16 cellular contexts compared by ENCODE assay signal in genomic region chr3:71035886-71036285, GRCh38.
DNase-seq lines count a peak whose midpoint lies in the region; ATAC-seq, FAIRE-seq and TF ChIP-seq lines count a peak whose summit lies in the region.
"Had no signal": no experiment of that assay in that cellular context is flagged by ENCODE, and none has a peak within 500 bp of the region (broad histone marks: within the 10 kb centered on the region; RNA-seq: fewer than 3 reads in every experiment).

No MANE protein-coding gene starts in this region.

- no peak overlapping the region for H2AFZ ChIP-seq in K562 (ENCODE audit: low read depth, low read length)

- H3K9ac ChIP-seq in K562 (ENCODE audit: insufficient read depth in 1 of 2, low read depth in 2 of 2, low read length in 2 of 2) (no peak overlapping the region), muscle layer of colon (ENCODE audit: low read length) (peak overlapping the region; percentile 23)

- peaks cover 48% of the 10 kb centered on the region for H3K36me3 ChIP-seq in CD4-positive, alpha-beta memory T cell (ENCODE audit: insufficient read depth, low read length)
- peaks cover 57% of the 10 kb centered on the region; the same call in 2 of the 3 replicates for H3K36me3 ChIP-seq in K562 (ENCODE audit: control insufficient read depth, insufficient read depth, low read length)
- peaks cover 31% of the 10 kb centered on the region for H3K36me3 ChIP-seq in muscle layer of colon (ENCODE audit: insufficient read depth, low read length)
- H3K36me3 ChIP-seq in psoas muscle (ENCODE audit: insufficient read depth in 1 of 2, low read depth in 1 of 2): peaks cover 0 to 39% of the 10 kb centered on the region in 2 donors

- ATAC-seq in K562: no peak
- ATAC-seq in psoas muscle: no peak
- no peak for ATAC-seq in HG03045 (IDR thresholded peaks at IDR 0.05; ENCODE audit: unreplicated experiment)
- no peak for ATAC-seq in HG03095 (IDR thresholded peaks at IDR 0.05; ENCODE audit: unreplicated experiment)
- ATAC-seq: HCT116 had no signal

- no peaks in the 10 kb centered on the region for H3K27me3 ChIP-seq in CD4-positive, alpha-beta memory T cell (ENCODE audit: insufficient read depth, low read length)
- no peaks in the 10 kb centered on the region for H3K27me3 ChIP-seq in K562 (ENCODE audit: control insufficient read depth in 2 of 2, insufficient read depth in 2 of 2, low read length in 2 of 2)
- no peaks in the 10 kb centered on the region for H3K27me3 ChIP-seq in muscle layer of colon (ENCODE audit: control insufficient read depth in 1 of 2, insufficient read depth in 2 of 2, low read length in 2 of 2)
- H3K27me3 ChIP-seq in psoas muscle (ENCODE audit: insufficient read depth in 3 of 3, low read length in 2 of 3): no peaks in the 10 kb centered on the region

- peak overlapping the region; percentile 63 for H3K27ac ChIP-seq in 22Rv1
- no peak overlapping the region for H3K27ac ChIP-seq in CD4-positive, alpha-beta memory T cell (ENCODE audit: low read depth, low read length)
- H3K27ac ChIP-seq in K562 (ENCODE audit: extremely low read depth, low read depth, low read length): peak overlapping the region; percentile 36; the same call in 1 of the 3 replicates
- H3K27ac ChIP-seq in muscle layer of colon (ENCODE audit: low read depth, low read length): peak overlapping the region; percentile 29
- no peak overlapping the region for H3K27ac ChIP-seq in psoas muscle

- TF ChIP-seq EP300 in K562 (IDR thresholded peaks at IDR 0.05; ENCODE audit: low read length): no peak

- H3K9me1 ChIP-seq in K562 (ENCODE audit: control insufficient read depth, insufficient read depth, low read length): no peaks in the 10 kb centered on the region

- no peaks in the 10 kb centered on the region for H3K9me3 Mint-ChIP-seq in CD4-positive, alpha-beta memory T cell

- H3K4me1 ChIP-seq in CD4-positive, alpha-beta memory T cell (ENCODE audit: insufficient read depth, low read length): peaks cover 76% of the 10 kb centered on the region
- H3K4me1 ChIP-seq in K562 (replicated peaks in 1 of 2; ENCODE audit: control insufficient read depth in 2 of 2, insufficient read depth in 2 of 2, low read length in 2 of 2) (peaks cover 0 to 7% of the 10 kb centered on the region in 2 experiments; a peak in 2 of 5 replicates), muscle layer of colon (ENCODE audit: insufficient read depth, low read length) (peaks cover 87% of the 10 kb centered on the region), psoas muscle (peaks cover 19% of the 10 kb centered on the region)

- peaks cover 77 to 91% of the 10 kb centered on the region in 2 donors for H3K36me3 Mint-ChIP-seq in CD4-positive, alpha-beta memory T cell

- H3K4me2 ChIP-seq in K562 (ENCODE audit: insufficient read depth, low read length): no peak overlapping the region

- no TSS peak for BruUV-seq in K562 (replicated peaks; lab: Mats Ljungman, UMichigan)

- H3K4me1 Mint-ChIP-seq in CD4-positive, alpha-beta memory T cell: peaks cover 71 to 97% (median 84%) of the 10 kb centered on the region in 4 donors

- WGBS in K562 (ENCODE audit: insufficient coverage, low coverage, missing lambda C conversion rate): 79% methylated on average over 3 of the region's 5 CpGs
- WGBS in psoas muscle, 3 donors: 77 to 90% (median 80%) methylated on average over 5 of the region's 5 CpGs

- H3K79me2 ChIP-seq in K562 (ENCODE audit: control insufficient read depth, insufficient read depth, low read length): no peaks in the 10 kb centered on the region

- no peak overlapping the region for H3K4me3 ChIP-seq in CD4-positive, alpha-beta memory T cell (ENCODE audit: low read length in 2 of 2)
- H3K4me3 ChIP-seq in K562 (no peak overlapping the region), muscle layer of colon (ENCODE audit: low read depth in 1 of 2, low read length in 2 of 2) (no peak overlapping the region), psoas muscle (no peak overlapping the region)

- intact Hi-C loops in CD4-positive, alpha-beta memory T cell (cut with micrococcal nuclease): no loop called here
- intact Hi-C loops in K562 (cut with micrococcal nuclease): no loop called here
- intact Hi-C loops in psoas muscle (cut with DNase I): no loop called here

- POLR2A ChIA-PET in CD4-positive, alpha-beta memory T cell (lab: Charles Lee; ENCODE audit: partially characterized antibody): interaction anchor here (1.3 kb wide), 1 partner anchor 29 kb away, joined by 6 read pairs; no protein-coding TSS in a partner anchor
- POLR2A ChIA-PET in K562 (lab: Yijun Ruan, JAX): interaction anchor here (0.7 to 1.0 kb wide), 2 partner anchors 12 to 232 kb away, joined by 3 read pairs; no protein-coding TSS in a partner anchor

- no peak for TF ChIP-seq RAD21 in K562 (CRISPR knock-in tag; conservative IDR thresholded peaks at IDR 0.05 in 1 of 2, IDR thresholded peaks at IDR 0.05 in 1 of 2)

- FAIRE-seq in K562 (lab: Jason Lieb, UNC): no peak
- FAIRE-seq: GM18507 had no signal

- TF ChIP-seq CTCF in 22Rv1 (IDR thresholded peaks at IDR 0.05) (no peak), K562 (IDR thresholded peaks at IDR 0.05 in 2 of 3, conservative IDR thresholded peaks at IDR 0.05 in 1 of 3; ENCODE audit: insufficient read depth in 2 of 3, low read depth in 1 of 3, low read length in 3 of 3) (no peak), psoas muscle (IDR thresholded peaks at IDR 0.05) (no peak)

- H3K27ac Mint-ChIP-seq in CD4-positive, alpha-beta memory T cell: peak overlapping the region in 5 of 7 donors; percentile 8 to 73 (median 39)

- no peak overlapping the region for H3K4me3 Mint-ChIP-seq in CD4-positive, alpha-beta memory T cell

- no peak for TF ChIP-seq POLR2A in K562 (conservative IDR thresholded peaks at IDR 0.05)

- CTCF ChIA-PET in CD4-positive, alpha-beta memory T cell (lab: Charles Lee; ENCODE audit: partially characterized antibody): no interaction called here
- CTCF ChIA-PET in K562 (lab: Yijun Ruan, JAX; ENCODE audit: low intra/inter-chr PET ratio): no interaction called here

- no peaks in the 10 kb centered on the region for H3K27me3 Mint-ChIP-seq in CD4-positive, alpha-beta memory T cell

- in situ Hi-C loops in K562 (cut with MboI): no loop called here

- DNase-seq in CD4-positive, alpha-beta memory T cell: no peak
- no peak for DNase-seq in K562 (ENCODE audit: extremely low read depth in 1 of 4, low spot score in 3 of 4)
- no peak for DNase-seq in NCI-H187 (lab: John Stamatoyannopoulos, UW)
- DNase-seq in psoas muscle: no peak
- DNase-seq: activated CD4-positive, alpha-beta T cell treated with anti-CD3 and anti-CD28 coated beads for 48 hours; activated effector memory CD4-positive, alpha-beta T cell treated with anti-CD3 and anti-CD28 coated beads, Interleukin-2, amount 50 U/mL, for 16 hours; caudate nucleus; erythroblast; NCI-H1048; NCI-H345 had no signal

- H3K9me3 ChIP-seq in CD4-positive, alpha-beta memory T cell (ENCODE audit: control insufficient read depth in 1 of 2, low read length in 2 of 2): no peaks in the 10 kb centered on the region
- H3K9me3 ChIP-seq in K562 (replicated peaks; ENCODE audit: control insufficient read depth, insufficient read depth, low read depth, low read length): no peaks in the 10 kb centered on the region
- H3K9me3 ChIP-seq in muscle layer of colon (ENCODE audit: low read length): no peaks in the 10 kb centered on the region
- no peaks in the 10 kb centered on the region for H3K9me3 ChIP-seq in psoas muscle

- H4K20me1 ChIP-seq in K562 (replicated peaks; ENCODE audit: control insufficient read depth, insufficient read depth, low read length): no peaks in the 10 kb centered on the region

TF ChIP-seq in K562, 482 proteins besides CTCF, POLR2A, EP300 and RAD21:
- TF ChIP-seq NR2F6 (CRISPR knock-in tag; IDR thresholded peaks at IDR 0.05) (no peak), COPS2 (conservative IDR thresholded peaks at IDR 0.05) (no peak), MAFK (IDR thresholded peaks at IDR 0.05; ENCODE audit: low read length) (no peak), HDAC6 (IDR thresholded peaks at IDR 0.05; ENCODE audit: low read depth, low read length) (no peak), ZNF830 (CRISPR knock-in tag; IDR thresholded peaks at IDR 0.05) (no peak), RBBP5 (IDR thresholded peaks at IDR 0.05; ENCODE audit: borderline replicate concordance, insufficient read depth, low read length, poor library complexity, severe bottlenecking) (no peak), ELF2 (CRISPR knock-in tag; IDR thresholded peaks at IDR 0.05) (no peak), ZNF79 (CRISPR knock-in tag; IDR thresholded peaks at IDR 0.05; ENCODE audit: low read depth) (no peak), CREB1 (IDR thresholded peaks at IDR 0.05) (no peak), CREB1 (CRISPR knock-in tag; IDR thresholded peaks at IDR 0.05) (no peak)
- TF ChIP-seq, protein P1, sequence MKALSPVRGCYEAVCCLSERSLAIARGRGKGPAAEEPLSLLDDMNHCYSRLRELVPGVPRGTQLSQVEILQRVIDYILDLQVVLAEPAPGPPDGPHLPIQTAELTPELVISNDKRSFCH (CRISPR knock-in tag; IDR thresholded peaks at IDR 0.05): no peak
- TF ChIP-seq, protein P1 (tag; IDR thresholded peaks at IDR 0.05): no peak

Comparison
In these comparisons a context has a peak if more than half of its experiments do, and no peak if none do; other contexts are left out.
1. H3K27ac ChIP-seq: peak in 22Rv1 (single experiment), K562 (single experiment) and muscle layer of colon (single experiment); none in CD4-positive, alpha-beta memory T cell (single experiment) and psoas muscle (single experiment).